11 cellular contexts compared by ENCODE assay signal in genomic region chr20:19977373-19977770, GRCh38. TPM values are rescaled to one million over a fixed set of nuclear protein-coding genes. Genes with fewer than 3 reads are reported as not detected.
DNase-seq lines count a peak whose midpoint lies in the region; ATAC-seq and TF ChIP-seq lines count a peak whose summit lies in the region.
"Had no signal": no experiment of that assay in that cellular context is flagged by ENCODE, and none has a peak within 500 bp of the region (broad histone marks: within the 10 kb centered on the region; RNA-seq: fewer than 3 reads in every experiment).

No MANE protein-coding gene starts in this region.

- TF ChIP-seq CTCF in SK-N-SH (IDR thresholded peaks at IDR 0.05) (no peak), fibroblast of mammary gland (conservative IDR thresholded peaks at IDR 0.05; ENCODE audit: control insufficient read depth, insufficient read depth, low read depth, low read length) (no peak), psoas muscle (IDR thresholded peaks at IDR 0.05) (no peak)

- H3F3A ChIP-seq in SK-N-SH (replicated peaks; ENCODE audit: insufficient read depth), result peaks cover 22% of the 10 kb centered on the region

- peaks cover 33% of the 10 kb centered on the region for H3K79me2 ChIP-seq in SK-N-SH (ENCODE audit: insufficient read depth)

- no peaks in the 10 kb centered on the region for H4K20me1 ChIP-seq in SK-N-SH (ENCODE audit: insufficient read depth)

- in situ Hi-C loops in HAP-1 (cut with MboI; ENCODE audit: low sequenced_read_pairs), result loop anchor here (25.0 kb wide), 1 partner anchor 290 kb away; no protein-coding TSS in a partner anchor

- peak; percentile 34 to 73 (median 58) for ATAC-seq in psoas muscle
- no peak for ATAC-seq in HG02970 (IDR thresholded peaks at IDR 0.05; ENCODE audit: low FRiP score, unreplicated experiment)
- no peak for ATAC-seq in HG03097 (IDR thresholded peaks at IDR 0.05; ENCODE audit: low FRiP score, unreplicated experiment)
- ATAC-seq: natural killer cell had no signal

- peaks cover 0 to 4% of the 10 kb centered on the region in 2 experiments for H3K36me3 ChIP-seq in SK-N-SH (replicated peaks in 1 of 2; ENCODE audit: control insufficient read depth in 1 of 2, insufficient read depth in 2 of 2, low read length in 1 of 2)
- peaks cover 0 to 9% of the 10 kb centered on the region in 2 donors for H3K36me3 ChIP-seq in psoas muscle (ENCODE audit: insufficient read depth in 1 of 2, low read depth in 1 of 2)
- H3K36me3 ChIP-seq in HAP-1 (replicated peaks), result no peaks in the 10 kb centered on the region

- DNase-seq in AG20443 (ENCODE audit: low spot score), result peak; percentile 32
- DNase-seq in SK-N-SH, result no peak
- no peak for DNase-seq in fibroblast of mammary gland (ENCODE audit: low read depth)
- DNase-seq in psoas muscle, result peak in 1 of 2 donors; percentile 64
- DNase-seq in activated CD4-positive, alpha-beta T cell treated with anti-CD3 and anti-CD28 coated beads, Interleukin-2, amount 50 U/mL, for 4 hours, result no peak
- DNase-seq in HAP-1 (ENCODE audit: low spot score in 2 of 2), result no peak
- DNase-seq: cortex of kidney, natural killer cell, NCI-H446 treated with DMSO at 0.1 percent for 48 hours had no signal

- no peak overlapping the region for H2AFZ ChIP-seq in SK-N-SH (ENCODE audit: low read depth)

- H3K9ac ChIP-seq in SK-N-SH, result peak overlapping the region; percentile 48; the same call in 1 of the 2 replicates

- H3K4me3 ChIP-seq in SK-N-SH (ENCODE audit: low read depth in 2 of 2, low read length in 1 of 2) (no peak overlapping the region; a peak in 1 of 4 replicates), fibroblast of mammary gland (ENCODE audit: control insufficient read depth, low read depth, low read length) (peak overlapping the region; percentile 78), psoas muscle (peak overlapping the region; percentile 64), HAP-1 (no peak overlapping the region)

- H3K4me1 ChIP-seq in SK-N-SH (ENCODE audit: control insufficient read depth in 1 of 2, insufficient read depth in 2 of 2, low read depth in 1 of 2, low read length in 1 of 2) (peaks cover 21 to 40% of the 10 kb centered on the region in 2 experiments; a peak in 3 of 4 replicates), psoas muscle (peaks cover 83% of the 10 kb centered on the region), HAP-1 (peaks cover 14% of the 10 kb centered on the region)

- TF ChIP-seq RAD21 in SK-N-SH (IDR thresholded peaks at IDR 0.05; ENCODE audit: low read length), result no peak

- H3K27me3 ChIP-seq in SK-N-SH (ENCODE audit: insufficient read depth) (no peaks in the 10 kb centered on the region), psoas muscle (ENCODE audit: insufficient read depth in 3 of 3, low read length in 2 of 3) (no peaks in the 10 kb centered on the region), HAP-1 (ENCODE audit: low read depth) (no peaks in the 10 kb centered on the region)

- H3K9me2 ChIP-seq in SK-N-SH, result no peaks in the 10 kb centered on the region

- TF ChIP-seq EP300 in SK-N-SH (IDR thresholded peaks at IDR 0.05; ENCODE audit: borderline replicate concordance in 1 of 2, low read depth in 1 of 2, low read length in 1 of 2), result no peak

- no peaks in the 10 kb centered on the region for H3K9me3 ChIP-seq in SK-N-SH
- H3K9me3 ChIP-seq in psoas muscle, result no peaks in the 10 kb centered on the region
- no peaks in the 10 kb centered on the region for H3K9me3 ChIP-seq in HAP-1

- POLR2A ChIA-PET in SK-N-SH (lab: Yijun Ruan, JAX), result no interaction called here

- CTCF ChIA-PET in SK-N-SH (lab: Yijun Ruan, JAX), result interaction anchor here (0.6 to 1.4 kb wide), 5 partner anchors 10 to 260 kb away, joined by 3 to 4 read pairs (median 3); no protein-coding TSS in a partner anchor

- 76% methylated on average over 5 of the region's 5 CpGs for WGBS in SK-N-SH (ENCODE audit: low lambda C conversion rate)
- WGBS in psoas muscle, 3 donors, result 18 to 24% (median 23%) methylated on average over 5 of the region's 5 CpGs

- H3K27ac ChIP-seq in SK-N-SH (ENCODE audit: low read depth in 2 of 2, low read length in 1 of 2) (peak overlapping the region; percentile 82 to 84), psoas muscle (peak overlapping the region; percentile 91)

- intact Hi-C loops in psoas muscle (cut with DNase I), result loop anchor here in 1 of 2 donors (1.0 kb wide), 1 partner anchor 19 kb away; no protein-coding TSS in a partner anchor

- peak overlapping the region; percentile 61 for H3K4me2 ChIP-seq in SK-N-SH

TF ChIP-seq in SK-N-SH, 30 proteins besides CTCF, POLR2A, EP300 and RAD21:
- TF ChIP-seq JUND (IDR thresholded peaks at IDR 0.05) (no peak), SIN3A (IDR thresholded peaks at IDR 0.05; ENCODE audit: borderline replicate concordance, low read depth, low read length) (no peak), FOSL2 (IDR thresholded peaks at IDR 0.05; ENCODE audit: borderline replicate concordance, low read depth) (no peak), ZBTB33 (IDR thresholded peaks at IDR 0.05; ENCODE audit: borderline replicate concordance, low read depth) (no peak)
TF ChIP-seq in SK-N-SH: peak in this region for 0.

RNA-seq across cellular contexts. Expression of gene NAA20, which starts 39.8 kb away (rescaled TPM):
- 85.0 and 91.8 TPM in 2 replicates for polyA plus RNA-seq in SK-N-SH (2012; rRNA removed)
- 103 and 119 TPM in 2 replicates for polyA plus RNA-seq in SK-N-SH (2012; cell fraction: cytosol; rRNA removed)
- polyA plus RNA-seq in SK-N-SH (2012; cell fraction: nucleus; rRNA removed), result 20.4 and 44.9 TPM in 2 replicates
- 100 to 1,000 TPM in 1 of 4 donors, 10 to 100 TPM in 3; 64.2 to 121 (median 89.5) TPM for total RNA-seq in psoas muscle
- polyA plus RNA-seq in psoas muscle, result 100 to 1,000 TPM in 2 of 3 donors, 10 to 100 TPM in 1; 95.4 to 114 (median 112) TPM

Comparison
In these comparisons a context has a peak if more than half of its experiments do, and no peak if none do; other contexts are left out.
1. H3K4me3 ChIP-seq: peak in fibroblast of mammary gland (single experiment) and psoas muscle (single experiment); none in SK-N-SH (0 of 2) and HAP-1 (single experiment).
2. ATAC-seq: peak in psoas muscle (4 of 4); none in HG02970 (single experiment) and HG03097 (single experiment).